In genomic region chr7:158831738-158832091, GRCh38 we compare ENCODE assay signal across 16 cellular contexts.
"Had no signal": no experiment of that assay in that cellular context is flagged by ENCODE, and none has a peak within 500 bp of the region (broad histone marks: within the 10 kb centered on the region; RNA-seq: fewer than 3 reads in every experiment).

No MANE protein-coding gene starts in this region.

- H3K27me3 ChIP-seq: breast epithelium, gastrocnemius medialis, heart left ventricle, right atrium auricular region, tibial nerve had no signal

- H3K27ac Mint-ChIP-seq: activated T-helper 17 cell treated with anti-CD3 and anti-CD28 coated beads, Interleukin-2, amount 50 U/mL, for 72 hours; effector memory CD8-positive, alpha-beta T cell had no signal

- H3K36me3 ChIP-seq: breast epithelium, gastrocnemius medialis, right atrium auricular region, tibial nerve had no signal

- H3K4me3 ChIP-seq: breast epithelium, gastrocnemius medialis, heart left ventricle, right atrium auricular region, tibial nerve had no signal

- H3K9me3 Mint-ChIP-seq: activated T-helper 17 cell treated with anti-CD3 and anti-CD28 coated beads, Interleukin-2, amount 50 U/mL, for 72 hours; effector memory CD8-positive, alpha-beta T cell had no signal

- H3K4me1 ChIP-seq: breast epithelium had no signal

- ATAC-seq: activated T-helper 17 cell treated with anti-CD3 and anti-CD28 coated beads, Interleukin-2, amount 50 U/mL, for 72 hours; effector memory CD8-positive, alpha-beta T cell; gastrocnemius medialis; heart left ventricle had no signal

- H3K27me3 Mint-ChIP-seq: activated T-helper 17 cell treated with anti-CD3 and anti-CD28 coated beads, Interleukin-2, amount 50 U/mL, for 72 hours; effector memory CD8-positive, alpha-beta T cell had no signal

- H3K27ac ChIP-seq: breast epithelium, gastrocnemius medialis, heart left ventricle, right atrium auricular region had no signal

- H3K9me3 ChIP-seq: breast epithelium, gastrocnemius medialis, heart left ventricle, right atrium auricular region, tibial nerve had no signal

- DNase-seq: activated CD4-positive, alpha-beta T cell treated with anti-CD3 and anti-CD28 coated beads, Interleukin-2, amount 50 U/mL, for 1 hour; activated CD4-positive, CD25-positive, alpha-beta regulatory T cell; activated naive CD4-positive, alpha-beta T cell treated with Interleukin-2 at 50 U/mL for 16 hours; activated T-cell treated with anti-CD3 and anti-CD28 coated beads for 4 hours; aorta; dermis blood vessel endothelial cell; effector memory CD8-positive, alpha-beta T cell; gastrocnemius medialis; heart left ventricle; stimulated activated CD4-positive, alpha-beta T cell treated with anti-CD3 and anti-CD28 coated beads, Interleukin-4, amount 100 ng/mL, for 24 hours; stimulated activated naive CD4-positive, alpha-beta T cell; substantia nigra had no signal
